In the genomic region with DNA sequence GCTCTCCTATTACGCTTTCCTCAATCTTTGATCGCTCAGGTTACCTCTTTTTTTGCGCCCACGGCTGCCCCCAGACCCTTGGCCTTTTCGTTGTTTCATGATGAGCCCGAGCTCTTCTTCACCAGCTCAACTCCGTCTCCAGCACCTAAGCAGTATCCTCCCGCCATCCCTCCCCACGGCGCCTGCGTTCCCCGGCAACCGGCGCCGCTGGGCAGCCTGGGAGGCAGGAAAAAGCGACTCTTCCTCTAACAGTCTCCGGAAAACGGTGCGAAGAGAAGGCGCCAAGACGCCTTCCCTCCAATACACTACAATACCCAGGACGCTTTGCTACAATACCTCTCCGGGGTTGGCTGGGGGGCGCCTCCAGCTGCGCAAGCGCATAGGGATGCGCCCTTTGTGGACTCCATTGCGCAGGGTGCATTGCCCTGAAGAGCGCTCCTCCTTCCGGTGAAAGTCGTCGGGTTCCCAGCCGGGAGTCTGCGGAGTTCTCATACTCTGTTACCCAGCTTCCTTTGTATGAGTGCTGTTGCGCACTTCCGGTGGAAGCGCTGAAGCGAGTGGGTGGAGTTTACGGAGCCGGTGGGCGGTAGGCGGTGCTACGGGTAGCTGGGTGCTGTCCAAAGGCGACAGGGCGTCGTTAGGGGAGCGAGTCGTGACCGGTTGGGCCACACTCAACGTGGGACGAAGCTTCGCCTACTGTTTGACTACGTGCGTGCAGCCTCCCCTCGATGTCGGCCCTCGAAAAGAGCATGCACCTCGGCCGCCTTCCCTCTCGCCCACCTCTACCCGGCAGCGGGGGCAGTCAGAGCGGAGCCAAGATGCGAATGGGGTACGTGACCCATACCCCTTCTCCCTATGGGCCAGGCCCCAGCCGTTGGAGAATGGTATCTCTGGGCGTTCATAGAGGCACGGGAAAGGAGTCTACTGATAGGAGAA, we compare ENCODE assay signal across 8 cellular contexts. TPM values are rescaled to one million over a fixed set of nuclear protein-coding genes. Genes with fewer than 3 reads are reported as not detected.
A peak's percentile ranks its signal among the peaks of the same experiment; 100 is the strongest.
DNase-seq lines count a peak whose midpoint lies in the region; ATAC-seq, FAIRE-seq and TF ChIP-seq lines count a peak whose summit lies in the region.

A gene with protein sequence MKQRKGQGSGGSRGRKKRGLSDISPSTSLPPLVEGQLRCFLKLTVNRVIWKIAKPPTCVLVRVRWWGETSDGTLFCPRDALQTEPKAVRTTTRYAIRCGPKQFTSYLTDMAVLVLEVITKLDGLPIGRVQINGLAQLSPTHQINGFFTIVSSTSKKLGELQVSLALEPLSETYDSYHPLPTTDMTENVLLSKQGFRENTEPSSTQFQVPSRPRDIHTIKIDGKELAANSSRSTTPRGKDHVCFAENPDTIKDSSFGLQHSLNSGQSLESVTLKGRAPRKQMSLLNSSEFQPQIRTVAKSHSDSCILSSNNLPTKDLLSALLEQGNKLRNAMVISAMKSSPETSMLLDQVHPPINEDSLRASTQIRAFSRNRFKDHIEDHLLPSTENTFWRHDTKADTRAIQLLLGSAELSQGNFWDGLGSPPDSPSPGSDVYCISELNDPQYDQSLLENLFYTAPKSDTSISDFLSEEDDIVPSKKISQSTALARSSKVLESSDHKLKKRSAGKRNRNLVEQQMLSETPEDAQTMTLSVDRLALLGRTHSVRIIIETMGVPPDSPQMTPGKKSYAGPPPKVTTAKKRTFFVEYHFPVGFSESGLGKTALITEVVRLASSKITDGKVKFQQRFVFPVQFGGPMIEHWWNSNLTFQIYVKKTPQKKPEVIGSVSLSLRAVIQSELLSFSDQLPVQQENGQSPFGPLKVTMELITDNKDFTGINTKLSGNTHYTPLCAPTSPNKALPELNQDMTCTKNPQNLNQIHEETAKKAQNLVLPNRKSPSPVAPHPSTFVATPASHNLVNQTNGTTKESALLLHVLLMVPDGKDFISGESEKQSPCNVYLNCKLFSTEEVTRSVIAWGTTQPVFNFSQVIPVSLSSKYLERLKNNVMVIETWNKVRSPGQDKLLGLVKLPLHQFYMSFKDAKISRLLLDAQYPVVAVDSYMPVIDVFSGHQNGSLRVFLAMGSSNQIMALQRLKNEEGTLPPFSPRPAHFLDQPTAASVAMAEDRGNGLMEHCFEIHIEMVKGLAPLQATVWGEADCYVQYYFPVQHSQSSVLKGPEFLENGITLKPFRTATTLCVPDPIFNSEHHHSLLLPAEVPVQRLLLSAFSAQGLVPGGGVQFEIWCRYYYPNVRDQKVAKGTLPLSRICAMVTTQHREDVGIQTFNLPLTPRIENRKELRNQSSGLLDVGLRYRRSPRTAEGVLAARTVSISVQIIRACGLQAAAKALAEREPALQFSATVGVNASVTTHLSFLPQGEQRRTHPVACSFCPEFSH (N-terminal part only) (minus strand): TSS at position 309 of the 936 bp plus-strand sequence. CDS start 210 bp downstream, at position 99.
A gene with protein sequence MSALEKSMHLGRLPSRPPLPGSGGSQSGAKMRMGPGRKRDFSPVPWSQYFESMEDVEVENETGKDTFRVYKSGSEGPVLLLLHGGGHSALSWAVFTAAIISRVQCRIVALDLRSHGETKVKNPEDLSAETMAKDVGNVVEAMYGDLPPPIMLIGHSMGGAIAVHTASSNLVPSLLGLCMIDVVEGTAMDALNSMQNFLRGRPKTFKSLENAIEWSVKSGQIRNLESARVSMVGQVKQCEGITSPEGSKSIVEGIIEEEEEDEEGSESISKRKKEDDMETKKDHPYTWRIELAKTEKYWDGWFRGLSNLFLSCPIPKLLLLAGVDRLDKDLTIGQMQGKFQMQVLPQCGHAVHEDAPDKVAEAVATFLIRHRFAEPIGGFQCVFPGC (plus strand): TSS at position 596 of the 936 bp plus-strand sequence. CDS start 133 bp downstream, at position 729.

- H3K27ac ChIP-seq in SU-DHL-6 (ENCODE audit: low read depth, low read length), result peak within 1 kb of the TSS; percentile 79
- peak within 1 kb of the TSS; percentile 74 to 86 (median 78) for H3K27ac ChIP-seq in pancreas
- H3K27ac ChIP-seq in tibial artery, result peak within 1 kb of the TSS; percentile 90 to 96

- no peak for TF ChIP-seq CTCF in GM12875 (IDR thresholded peaks at IDR 0.05; ENCODE audit: borderline replicate concordance, insufficient read depth, low read depth, low read length)
- no peak for TF ChIP-seq CTCF in SU-DHL-6 (IDR thresholded peaks at IDR 0.05; ENCODE audit: insufficient read depth, low read length, poor library complexity, severe bottlenecking)
- TF ChIP-seq CTCF in pancreas (IDR thresholded peaks at IDR 0.05), result peak in 1 of 4 donors; percentile 13
- TF ChIP-seq CTCF in tibial artery (IDR thresholded peaks at IDR 0.05), result peak in 1 of 2 experiments; percentile 3

- H3F3A ChIP-seq in SU-DHL-6 (ENCODE audit: insufficient read depth), result 0 out of 2 replicates have a peak, but pooled peaks cover 8% of the 10 kb centered on the region

- ATAC-seq in HG02763 (IDR thresholded peaks at IDR 0.05; ENCODE audit: unreplicated experiment) (peak; percentile 94), Right ventricle myocardium superior (ENCODE audit: poor library complexity) (peak; percentile 99), pancreas (peak; percentile 93 to 97 (median 95))
- peak; percentile 99 for ATAC-seq in activated naive CD8-positive, alpha-beta T cell treated with anti-CD3 and anti-CD28 coated beads, Interleukin-2, amount 50 U/mL, for 24 hours

- H3K79me2 ChIP-seq in SU-DHL-6 (ENCODE audit: insufficient read depth, low read length), result peaks cover 52% of the 10 kb centered on the region

- peak within 1 kb of the TSS; percentile 88 for H3K4me2 ChIP-seq in SU-DHL-6 (ENCODE audit: low read depth, low read length, poor library complexity, severe bottlenecking)

- no peak within 1 kb of the TSS for H3K4me3 Mint-ChIP-seq in activated naive CD8-positive, alpha-beta T cell treated with anti-CD3 and anti-CD28 coated beads, Interleukin-2, amount 50 U/mL, for 24 hours

- H3K27ac Mint-ChIP-seq in activated naive CD8-positive, alpha-beta T cell treated with anti-CD3 and anti-CD28 coated beads, Interleukin-2, amount 50 U/mL, for 24 hours, result no peak within 1 kb of the TSS

- peak within 1 kb of the TSS; percentile 81 for H2AFZ ChIP-seq in SU-DHL-6 (ENCODE audit: low read depth, low read length, severe bottlenecking)

- H3K9me3 ChIP-seq in SU-DHL-6 (ENCODE audit: insufficient read depth, low read length) (no peaks in the 10 kb centered on the region), pancreas (no peaks in the 10 kb centered on the region), tibial artery (no peaks in the 10 kb centered on the region)

- H4K20me1 ChIP-seq in SU-DHL-6 (ENCODE audit: low read depth, low read length), result no peaks in the 10 kb centered on the region

- peak; percentile 86 for FAIRE-seq in pancreas (lab: Jason Lieb, UNC)

- H3K27me3 ChIP-seq in SU-DHL-6 (ENCODE audit: low read length) (no peaks in the 10 kb centered on the region), pancreas (no peaks in the 10 kb centered on the region), tibial artery (no peaks in the 10 kb centered on the region)

- H3K4me1 ChIP-seq in pancreas (peaks cover 14 to 20% (median 19%) of the 10 kb centered on the region in 3 donors), tibial artery (peaks cover 0 to 43% (median 16%) of the 10 kb centered on the region in 4 donors)

- H3K27me3 Mint-ChIP-seq in activated naive CD8-positive, alpha-beta T cell treated with anti-CD3 and anti-CD28 coated beads, Interleukin-2, amount 50 U/mL, for 24 hours, result no peaks in the 10 kb centered on the region

- H3K36me3 ChIP-seq in SU-DHL-6 (ENCODE audit: low read length), result peaks cover 11% of the 10 kb centered on the region; the same call in 1 of the 2 replicates
- no peaks in the 10 kb centered on the region for H3K36me3 ChIP-seq in pancreas
- peaks cover 0 to 20% (median 0%) of the 10 kb centered on the region in 3 donors for H3K36me3 ChIP-seq in tibial artery

- peak; percentile 98 to 100 (median 100) for DNase-seq in NCI-H1417 (lab: John Stamatoyannopoulos, UW)
- DNase-seq in activated naive CD8-positive, alpha-beta T cell treated with anti-CD3 and anti-CD28 coated beads, Interleukin-2, amount 50 U/mL, for 24 hours, result peak; percentile 97
- peak; percentile 99 for DNase-seq in Right ventricle myocardium superior
- peak; percentile 93 to 99 (median 98) for DNase-seq in pancreas
- peak; percentile 98 to 99 for DNase-seq in tibial artery

- no peaks in the 10 kb centered on the region for H3K9me3 Mint-ChIP-seq in activated naive CD8-positive, alpha-beta T cell treated with anti-CD3 and anti-CD28 coated beads, Interleukin-2, amount 50 U/mL, for 24 hours

- peaks cover 21% of the 10 kb centered on the region for H3K4me1 Mint-ChIP-seq in activated naive CD8-positive, alpha-beta T cell treated with anti-CD3 and anti-CD28 coated beads, Interleukin-2, amount 50 U/mL, for 24 hours

- peak within 1 kb of the TSS; percentile 96 for H3K9ac ChIP-seq in SU-DHL-6 (ENCODE audit: low read length)

- H3K9me2 ChIP-seq in SU-DHL-6 (replicated peaks; ENCODE audit: insufficient read depth, low read length), result no peaks in the 10 kb centered on the region

- H3K4me3 ChIP-seq in GM12875 (ENCODE audit: low read depth, low read length) (peak within 1 kb of the TSS; percentile 81), SU-DHL-6 (ENCODE audit: insufficient read depth, low read length, poor library complexity, severe bottlenecking) (peak within 1 kb of the TSS; percentile 95), pancreas (peak within 1 kb of the TSS; percentile 58 to 68 (median 63)), tibial artery (peak within 1 kb of the TSS; percentile 85 to 91)

- intact Hi-C loops in Right ventricle myocardium superior (cut with DNase I), result no loop called here
- intact Hi-C loops in pancreas (cut with DNase I), result no loop called here
- intact Hi-C loops in tibial artery (cut with DNase I; ENCODE audit: low total_unique reads), result loop anchor here (10.0 kb wide), 1 partner anchor 206 kb away; no protein-coding TSS in a partner anchor

- H3K36me3 Mint-ChIP-seq in activated naive CD8-positive, alpha-beta T cell treated with anti-CD3 and anti-CD28 coated beads, Interleukin-2, amount 50 U/mL, for 24 hours (ENCODE audit: low read depth), result peaks cover 32% of the 10 kb centered on the region

- WGBS in pancreas, 2 donors, result 0% methylated on average over 68 of the region's 68 CpGs

RNA-seq across cellular contexts. Expression of the first gene that starts in this region (rescaled TPM):
- total RNA-seq in Right ventricle myocardium superior, result 9.1 TPM
- 10 to 100 TPM in 1 of 6 donors, 1 to 10 TPM in 5; 7.0 to 14.8 (median 8.6) TPM for total RNA-seq in pancreas
- polyA plus RNA-seq in pancreas, result 10 to 100 TPM in 1 of 2 donors, 1 to 10 TPM in 1; 8.2 to 11.6 TPM

RNA-seq across cellular contexts. Expression of the second gene that starts in this region (rescaled TPM):
- 24.9 TPM for total RNA-seq in Right ventricle myocardium superior
- 10 to 100 TPM in 5 of 6 donors, 1 to 10 TPM in 1; 9.6 to 18.7 (median 13.6) TPM for total RNA-seq in pancreas
- 10 to 100 TPM; 11.7 to 20.6 TPM for polyA plus RNA-seq in pancreas

Comparison
In these comparisons a context has a peak if more than half of its experiments do, and no peak if none do; other contexts are left out.
1. Peak in every context shown above with its lines: DNase-seq, ATAC-seq, H3K4me3 ChIP-seq and H3K27ac ChIP-seq.